ENCODE assay signal across 8 cellular contexts in genomic region chr18:3245853-3246635, GRCh38. TPM values are rescaled to one million over a fixed set of nuclear protein-coding genes. Genes with fewer than 3 reads are reported as not detected.
DNase-seq lines count a peak whose midpoint lies in the region; ATAC-seq and TF ChIP-seq lines count a peak whose summit lies in the region.

No MANE protein-coding gene starts in this region.

- peak; percentile 78 for DNase-seq in GM10248 (ENCODE audit: extremely low spot score)
- peak; percentile 65 for DNase-seq in HFF-Myc (ENCODE audit: extremely low read depth, low read depth)
- peak; percentile 92 for DNase-seq in NAMALWA (ENCODE audit: low spot score)
- DNase-seq in SKM-1 treated with dmso at 0.1 percent for 144 hours (lab: John Stamatoyannopoulos, UW; ENCODE audit: unreplicated experiment): peak; percentile 82
- DNase-seq in activated naive CD8-positive, alpha-beta T cell treated with anti-CD3 and anti-CD28 coated beads, Interleukin-2, amount 50 U/mL, for 24 hours: peak; percentile 83
- peak; percentile 88 to 90 for DNase-seq in heart right ventricle
- peak; percentile 97 for DNase-seq in posterior vena cava (ENCODE audit: low spot score)
- DNase-seq in upper lobe of right lung: peak; percentile 94

- H3K4me1 ChIP-seq in heart right ventricle (peaks cover 0 to 54% (median 37%) of the 10 kb centered on the region in 9 donors), upper lobe of right lung (peaks cover 27% of the 10 kb centered on the region)

- peaks cover 9% of the 10 kb centered on the region for H3K9me3 Mint-ChIP-seq in activated naive CD8-positive, alpha-beta T cell treated with anti-CD3 and anti-CD28 coated beads, Interleukin-2, amount 50 U/mL, for 24 hours

- H3K27ac ChIP-seq in heart right ventricle (peak overlapping the region; percentile 98 to 100 (median 99)), upper lobe of right lung (peak overlapping the region; percentile 97)

- CTCF ChIA-PET in GM10248 (lab: Yijun Ruan, JAX): interaction anchor here (0.6 to 4.7 kb wide), 73 partner anchors 8 to 499 kb away, joined by 3 to 73 read pairs (median 5); partner anchors contain the start of genes MYL12B and MYOM1

- peaks cover 33% of the 10 kb centered on the region for H3K4me1 Mint-ChIP-seq in activated naive CD8-positive, alpha-beta T cell treated with anti-CD3 and anti-CD28 coated beads, Interleukin-2, amount 50 U/mL, for 24 hours

- no peaks in the 10 kb centered on the region for H3K27me3 ChIP-seq in heart right ventricle
- no peaks in the 10 kb centered on the region for H3K27me3 ChIP-seq in upper lobe of right lung

- H3K9me3 ChIP-seq in heart right ventricle: peaks cover 0 to 4% (median 0%) of the 10 kb centered on the region in 11 donors
- no peaks in the 10 kb centered on the region for H3K9me3 ChIP-seq in upper lobe of right lung

- intact Hi-C loops in heart right ventricle (cut with DNase I): loop anchor here (1.0 to 10.0 kb wide), 17 partner anchors 27 to 314 kb away; partner anchors contain the start of genes LPIN2 (in 2 of the 10) and MYOM1 (in 2 of the 10)
- intact Hi-C loops in posterior vena cava (cut with DNase I): loop anchor here (5.0 to 10.0 kb wide), 3 partner anchors 91 to 589 kb away; partner anchors contain the start of gene SMCHD1 (in 1 of the 2)
- intact Hi-C loops in upper lobe of right lung (cut with DNase I): loop anchor here (5.0 to 10.0 kb wide), 2 partner anchors 91 to 309 kb away; no protein-coding TSS in a partner anchor

- WGBS in heart right ventricle, 2 donors: 1 to 2% methylated on average over 29 of the region's 29 CpGs

- H3K27ac Mint-ChIP-seq in activated naive CD8-positive, alpha-beta T cell treated with anti-CD3 and anti-CD28 coated beads, Interleukin-2, amount 50 U/mL, for 24 hours: peak overlapping the region; percentile 97

- H3K36me3 ChIP-seq in heart right ventricle (peaks cover 0 to 15% (median 0%) of the 10 kb centered on the region in 9 donors), upper lobe of right lung (peaks cover 15% of the 10 kb centered on the region)

- peak; percentile 67 for ATAC-seq in activated naive CD8-positive, alpha-beta T cell treated with anti-CD3 and anti-CD28 coated beads, Interleukin-2, amount 50 U/mL, for 24 hours
- peak; percentile 60 to 85 (median 76) for ATAC-seq in heart right ventricle
- ATAC-seq in upper lobe of right lung: peak; percentile 86

- H3K4me3 Mint-ChIP-seq in activated naive CD8-positive, alpha-beta T cell treated with anti-CD3 and anti-CD28 coated beads, Interleukin-2, amount 50 U/mL, for 24 hours: peak overlapping the region; percentile 86

- H3K4me3 ChIP-seq in HFF-Myc (replicated peaks; ENCODE audit: low read depth, low read length) (peak overlapping the region; percentile 88), heart right ventricle (peak overlapping the region; percentile 27 to 95 (median 90)), upper lobe of right lung (peak overlapping the region; percentile 81)

- peaks cover 2% of the 10 kb centered on the region for H3K27me3 Mint-ChIP-seq in activated naive CD8-positive, alpha-beta T cell treated with anti-CD3 and anti-CD28 coated beads, Interleukin-2, amount 50 U/mL, for 24 hours

- H3K36me3 Mint-ChIP-seq in activated naive CD8-positive, alpha-beta T cell treated with anti-CD3 and anti-CD28 coated beads, Interleukin-2, amount 50 U/mL, for 24 hours (ENCODE audit: low read depth): peaks cover 42% of the 10 kb centered on the region

- peak; percentile 94 for TF ChIP-seq CTCF in GM10248 (IDR thresholded peaks at IDR 0.05; ENCODE audit: control extremely low read depth, extremely low read depth, low read depth, missing control alignments)
- TF ChIP-seq CTCF in HFF-Myc (IDR thresholded peaks at IDR 0.05; ENCODE audit: low read depth, low read length, missing control alignments): peak; percentile 87
- peak; percentile 90 to 98 (median 96) for TF ChIP-seq CTCF in heart right ventricle (IDR thresholded peaks at IDR 0.05)
- peak; percentile 95 for TF ChIP-seq CTCF in upper lobe of right lung (IDR thresholded peaks at IDR 0.05)

- POLR2A ChIA-PET in GM10248 (lab: Yijun Ruan, JAX): interaction anchor here (1.2 to 1.9 kb wide), 2 partner anchors 68 to 251 kb away, joined by 3 to 5 read pairs; no protein-coding TSS in a partner anchor

RNA-seq across cellular contexts. Expression of gene MYL12A, which starts 1.6 kb away (rescaled TPM):
- total RNA-seq in heart right ventricle (1,000 to 10,000 TPM in 9 of 10 donors, 100 to 1,000 TPM in 1; 952 to 8,349 (median 4,124) TPM), posterior vena cava (100 to 1,000 TPM; 331 to 410 TPM), upper lobe of right lung (571 TPM)
- 1,000 to 10,000 TPM in 1 of 2 donors, 100 to 1,000 TPM in 1; 708 to 3,345 TPM for polyA plus RNA-seq in heart right ventricle

RNA-seq across cellular contexts. Expression of gene MYL12B, which starts 15.9 kb away (rescaled TPM):
- total RNA-seq in heart right ventricle: 100 to 1,000 TPM; 153 to 241 (median 190) TPM
- 100 to 1,000 TPM; 292 to 457 TPM for polyA plus RNA-seq in heart right ventricle
- total RNA-seq in posterior vena cava: 100 to 1,000 TPM; 243 to 267 TPM
- total RNA-seq in upper lobe of right lung: 368 TPM

RNA-seq across cellular contexts. Expression of gene MYOM1, which starts 26.3 kb away (rescaled TPM):
- total RNA-seq in heart right ventricle (1,000 to 10,000 TPM in 4 of 10 donors, 100 to 1,000 TPM in 6; 514 to 1,558 (median 939) TPM), posterior vena cava (10 to 100 TPM; 32.0 to 42.1 TPM), upper lobe of right lung (2.5 TPM)
- 100 to 1,000 TPM in 1 of 2 donors, 10 to 100 TPM in 1; 94.4 to 174 TPM for polyA plus RNA-seq in heart right ventricle

Comparison
In these comparisons a context has a peak if more than half of its experiments do, and no peak if none do; other contexts are left out.
1. Peak in every context shown above with its lines: DNase-seq, ATAC-seq, H3K4me3 ChIP-seq and H3K27ac ChIP-seq.
2. RNA of gene MYOM1, which starts 26.3 kb away (total RNA-seq): 514 to 1,558 TPM in heart right ventricle; 32.0 to 42.1 TPM in posterior vena cava and 2.5 TPM in upper lobe of right lung (single experiment); every median in the first group is over 10 times any median in the second.